Comparison of ENCODE assay signal across 25 cellular contexts in the genomic region with DNA sequence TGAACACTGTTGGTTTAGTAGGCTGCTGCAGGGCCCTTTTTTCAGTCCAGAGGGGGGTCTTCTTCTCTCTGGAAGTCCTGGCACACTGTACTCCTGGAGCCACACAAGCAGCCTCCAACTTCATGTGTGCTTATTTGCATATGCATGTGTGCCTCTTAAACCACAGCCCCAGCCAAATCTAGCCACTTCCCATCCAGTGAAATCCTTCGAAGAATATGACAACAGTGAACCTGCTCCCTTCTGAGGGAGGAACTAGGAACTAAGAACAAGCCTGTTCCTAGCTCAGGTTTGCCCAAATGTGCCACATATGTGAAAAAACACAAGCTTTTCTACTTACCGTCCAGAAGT.
DNase-seq lines count a peak whose midpoint lies in the region; ATAC-seq and TF ChIP-seq lines count a peak whose summit lies in the region.
"Had no signal": no experiment of that assay in that cellular context is flagged by ENCODE, and none has a peak within 500 bp of the region (broad histone marks: within the 10 kb centered on the region; RNA-seq: fewer than 3 reads in every experiment).

No MANE protein-coding gene starts in this region.

- H3K9me3 Mint-ChIP-seq in CD4-positive, alpha-beta T cell = no peaks in the 10 kb centered on the region
- H3K9me3 Mint-ChIP-seq: activated naive CD8-positive, alpha-beta T cell treated with anti-CD3 and anti-CD28 coated beads for 36 hours; effector memory CD8-positive, alpha-beta T cell had no signal

- H3K4me3 Mint-ChIP-seq in CD4-positive, alpha-beta T cell = no peak overlapping the region
- H3K4me3 Mint-ChIP-seq: activated naive CD8-positive, alpha-beta T cell treated with anti-CD3 and anti-CD28 coated beads for 36 hours; effector memory CD8-positive, alpha-beta T cell; immature natural killer cell; stimulated activated naive CD8-positive, alpha-beta T cell treated with anti-CD3 and anti-CD28 coated beads, Interleukin-15, Interleukin-2, amounts not matched to agents 100 ng/mL and 50 ng/mL, for 24 hours had no signal

- peak overlapping the region; percentile 61 for H3K27ac Mint-ChIP-seq in CD4-positive, alpha-beta T cell
- H3K27ac Mint-ChIP-seq: effector memory CD8-positive, alpha-beta T cell; stimulated activated naive CD8-positive, alpha-beta T cell treated with anti-CD3 and anti-CD28 coated beads, Interleukin-15, Interleukin-2, amounts not matched to agents 100 ng/mL and 50 ng/mL, for 24 hours had no signal

- intact Hi-C loops in CD4-positive, alpha-beta T cell (cut with DNase I, micrococcal nuclease) = no loop called here

- peaks cover 64% of the 10 kb centered on the region for H3K4me1 Mint-ChIP-seq in CD4-positive, alpha-beta T cell (ENCODE audit: low read depth)
- H3K4me1 Mint-ChIP-seq: immature natural killer cell had no signal

- POLR2A ChIA-PET in CD4-positive, alpha-beta T cell (lab: Charles Lee) = no interaction called here

- no peak for ATAC-seq in CD4-positive, alpha-beta T cell (ENCODE audit: poor library complexity)
- peak; percentile 8 for ATAC-seq in esophagus mucosa
- no peak for ATAC-seq in GM18511 (IDR thresholded peaks at IDR 0.05; ENCODE audit: unreplicated experiment)
- ATAC-seq: effector memory CD8-positive, alpha-beta T cell; K562 had no signal

- no peaks in the 10 kb centered on the region for H3K9me3 ChIP-seq in CD4-positive, alpha-beta T cell (ENCODE audit: control insufficient read depth, low read length)
- H3K9me3 ChIP-seq: MG63, prostate gland, thoracic aorta had no signal

- no peaks in the 10 kb centered on the region for H3K27me3 Mint-ChIP-seq in CD4-positive, alpha-beta T cell
- H3K27me3 Mint-ChIP-seq: activated naive CD8-positive, alpha-beta T cell treated with anti-CD3 and anti-CD28 coated beads for 36 hours; effector memory CD8-positive, alpha-beta T cell; stimulated activated naive CD8-positive, alpha-beta T cell treated with anti-CD3 and anti-CD28 coated beads, Interleukin-15, Interleukin-2, amounts not matched to agents 100 ng/mL and 50 ng/mL, for 24 hours had no signal

- no peak for TF ChIP-seq CTCF in CD4-positive, alpha-beta T cell (IDR thresholded peaks at IDR 0.05)

- no peaks in the 10 kb centered on the region for H3K27me3 ChIP-seq in CD4-positive, alpha-beta T cell (ENCODE audit: control insufficient read depth, insufficient read depth, low read length)
- H3K27me3 ChIP-seq: MG63, uterus had no signal

- CTCF ChIA-PET in CD4-positive, alpha-beta T cell (lab: Charles Lee) = no interaction called here

- H3K27ac ChIP-seq in CD4-positive, alpha-beta T cell (ENCODE audit: low read depth, low read length) = no peak overlapping the region
- H3K27ac ChIP-seq: C4-2B, esophagus squamous epithelium, prostate gland, thoracic aorta, uterus had no signal

- H3K36me3 Mint-ChIP-seq in CD4-positive, alpha-beta T cell (ENCODE audit: low read depth) = no peaks in the 10 kb centered on the region
- H3K36me3 Mint-ChIP-seq: activated naive CD8-positive, alpha-beta T cell treated with anti-CD3 and anti-CD28 coated beads for 36 hours; immature natural killer cell had no signal

- DNase-seq in CD1c-positive myeloid dendritic cell (ENCODE audit: extremely low spot score) = peak; percentile 12
- DNase-seq in CD4-positive, alpha-beta T cell = no peak
- peak; percentile 42 for DNase-seq in NAMALWA (ENCODE audit: low spot score)
- DNase-seq in NOMO-1 treated with dmso at 0.1 percent for 144 hours (lab: John Stamatoyannopoulos, UW; ENCODE audit: unreplicated experiment) = no peak
- no peak for DNase-seq in activated CD4-positive, CD25-positive, alpha-beta regulatory T cell treated with anti-CD3 and anti-CD28 coated beads, Interleukin-2, amount 50 U/mL, for 72 hours
- DNase-seq: activated CD4-positive, alpha-beta T cell treated with anti-CD3 and anti-CD28 coated beads, Interleukin-2, amount 50 U/mL, for 4 hours; activated naive CD8-positive, alpha-beta T cell treated with anti-CD3 and anti-CD28 coated beads for 36 hours; cortex of kidney; effector memory CD8-positive, alpha-beta T cell; esophagus squamous epithelium; foreskin melanocyte; hippocampal formation; immature natural killer cell; mesenchymal stem cell; MG63; NCI-H1436 treated with DMSO at 0.1 percent for 48 hours; NCI-H2107 had no signal

Comparison
In these comparisons a context has a peak if more than half of its experiments do, and no peak if none do; other contexts are left out.
1. DNase-seq: peak in CD1c-positive myeloid dendritic cell (single experiment) and NAMALWA (single experiment); none in CD4-positive, alpha-beta T cell (0 of 10), NOMO-1 treated with dmso at 0.1 percent for 144 hours (single experiment) and activated CD4-positive, CD25-positive, alpha-beta regulatory T cell treated with anti-CD3 and anti-CD28 coated beads, Interleukin-2, amount 50 U/mL, for 72 hours (single experiment).